Comparison of ENCODE assay signal across 1 cellular context in the genomic region with DNA sequence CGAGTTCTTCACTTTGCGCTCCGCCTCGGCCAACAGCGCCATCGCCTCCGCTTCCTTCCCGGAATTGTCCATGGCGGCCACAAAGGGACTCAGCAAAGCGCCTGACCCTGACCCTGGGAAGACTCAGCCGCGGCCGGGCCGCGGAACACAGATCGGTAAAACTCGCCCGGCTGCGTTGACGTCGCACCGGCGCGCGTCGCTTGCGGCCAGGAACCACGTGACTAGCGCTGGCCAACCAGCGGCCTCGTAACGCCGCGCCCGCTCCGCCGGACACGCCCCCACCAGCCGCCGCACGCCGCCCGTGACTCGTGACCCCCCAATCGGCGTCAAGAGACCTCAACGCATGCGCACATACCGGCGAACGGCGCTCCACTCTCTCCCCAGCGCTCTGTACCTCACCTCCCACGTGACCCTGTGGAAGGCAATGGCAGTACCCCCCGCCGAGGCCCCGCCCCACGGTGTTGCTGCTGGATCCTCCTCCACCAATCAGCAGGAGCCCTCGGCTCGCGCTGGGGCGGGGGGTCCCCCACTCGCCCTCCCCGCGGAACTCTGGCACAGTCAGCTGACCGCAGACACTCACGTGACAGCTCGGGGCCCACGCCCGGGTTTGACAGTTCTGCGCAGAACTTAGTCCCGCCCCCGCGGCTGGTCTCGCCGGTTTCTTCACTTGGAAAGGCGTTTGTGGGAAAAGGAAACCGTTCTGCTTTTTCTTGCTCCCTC.
A peak's percentile ranks its signal among the peaks of the same experiment; 100 is the strongest.
TF ChIP-seq lines count a peak whose summit lies in the region.

Gene NAPA (minus strand): TSS at position 195 of the 720 bp plus-strand sequence. CDS start 123 bp downstream, at position 72.

TF ChIP-seq in HepG2, 621 proteins besides CTCF, POLR2A, EP300 and RAD21 (continued from another document and continues in another):
- TF ChIP-seq YEATS4 (CRISPR knock-in tag; IDR thresholded peaks at IDR 0.05; ENCODE audit: borderline replicate concordance): peak; percentile 59; the same call in 1 of the 2 replicates
- 0 out of 2 replicates have a peak, but pooled peaks have one; percentile 41 for TF ChIP-seq HOXA9 (CRISPR knock-in tag; IDR thresholded peaks at IDR 0.05; ENCODE audit: borderline replicate concordance)
- no peak for TF ChIP-seq SMAD9 (CRISPR knock-in tag; IDR thresholded peaks at IDR 0.05)
- TF ChIP-seq NFKBIZ (CRISPR knock-in tag; IDR thresholded peaks at IDR 0.05): no peak
- no peak for TF ChIP-seq HMG20A (CRISPR knock-in tag; IDR thresholded peaks at IDR 0.05; ENCODE audit: borderline replicate concordance)
- peak; percentile 39; the same call in 1 of the 2 replicates for TF ChIP-seq ZMYM3 (CRISPR knock-in tag; IDR thresholded peaks at IDR 0.05)
- TF ChIP-seq ZNF20 (CRISPR knock-in tag; IDR thresholded peaks at IDR 0.05): no peak
- peak; percentile 67 for TF ChIP-seq KDM2A (CRISPR knock-in tag; IDR thresholded peaks at IDR 0.05; ENCODE audit: borderline replicate concordance, low read depth)
- no peak for TF ChIP-seq FOXJ3 (CRISPR knock-in tag; IDR thresholded peaks at IDR 0.05; ENCODE audit: borderline replicate concordance)
- no peak for TF ChIP-seq TOE1 (CRISPR knock-in tag; IDR thresholded peaks at IDR 0.05)
- no peak for TF ChIP-seq ZKSCAN1 (IDR thresholded peaks at IDR 0.05; ENCODE audit: low read length)
- TF ChIP-seq HOXA7 (CRISPR knock-in tag; IDR thresholded peaks at IDR 0.05): no peak
- no peak for TF ChIP-seq ZEB1 (IDR thresholded peaks at IDR 0.05; ENCODE audit: insufficient replicate concordance, low read depth)
- TF ChIP-seq ZNF253 (CRISPR knock-in tag; IDR thresholded peaks at IDR 0.05; ENCODE audit: borderline replicate concordance): no peak; the same call in 1 of the 2 replicates
- no peak for TF ChIP-seq TBP (CRISPR knock-in tag; IDR thresholded peaks at IDR 0.05)
- TF ChIP-seq TRIM22 (IDR thresholded peaks at IDR 0.05): no peak
- TF ChIP-seq ZKSCAN8 (CRISPR knock-in tag; IDR thresholded peaks at IDR 0.05; ENCODE audit: borderline replicate concordance): no peak
- no peak for TF ChIP-seq SSRP1 (CRISPR knock-in tag; IDR thresholded peaks at IDR 0.05)
- TF ChIP-seq ZNF569 (CRISPR knock-in tag; IDR thresholded peaks at IDR 0.05; ENCODE audit: borderline replicate concordance): no peak
- TF ChIP-seq, protein P1, sequence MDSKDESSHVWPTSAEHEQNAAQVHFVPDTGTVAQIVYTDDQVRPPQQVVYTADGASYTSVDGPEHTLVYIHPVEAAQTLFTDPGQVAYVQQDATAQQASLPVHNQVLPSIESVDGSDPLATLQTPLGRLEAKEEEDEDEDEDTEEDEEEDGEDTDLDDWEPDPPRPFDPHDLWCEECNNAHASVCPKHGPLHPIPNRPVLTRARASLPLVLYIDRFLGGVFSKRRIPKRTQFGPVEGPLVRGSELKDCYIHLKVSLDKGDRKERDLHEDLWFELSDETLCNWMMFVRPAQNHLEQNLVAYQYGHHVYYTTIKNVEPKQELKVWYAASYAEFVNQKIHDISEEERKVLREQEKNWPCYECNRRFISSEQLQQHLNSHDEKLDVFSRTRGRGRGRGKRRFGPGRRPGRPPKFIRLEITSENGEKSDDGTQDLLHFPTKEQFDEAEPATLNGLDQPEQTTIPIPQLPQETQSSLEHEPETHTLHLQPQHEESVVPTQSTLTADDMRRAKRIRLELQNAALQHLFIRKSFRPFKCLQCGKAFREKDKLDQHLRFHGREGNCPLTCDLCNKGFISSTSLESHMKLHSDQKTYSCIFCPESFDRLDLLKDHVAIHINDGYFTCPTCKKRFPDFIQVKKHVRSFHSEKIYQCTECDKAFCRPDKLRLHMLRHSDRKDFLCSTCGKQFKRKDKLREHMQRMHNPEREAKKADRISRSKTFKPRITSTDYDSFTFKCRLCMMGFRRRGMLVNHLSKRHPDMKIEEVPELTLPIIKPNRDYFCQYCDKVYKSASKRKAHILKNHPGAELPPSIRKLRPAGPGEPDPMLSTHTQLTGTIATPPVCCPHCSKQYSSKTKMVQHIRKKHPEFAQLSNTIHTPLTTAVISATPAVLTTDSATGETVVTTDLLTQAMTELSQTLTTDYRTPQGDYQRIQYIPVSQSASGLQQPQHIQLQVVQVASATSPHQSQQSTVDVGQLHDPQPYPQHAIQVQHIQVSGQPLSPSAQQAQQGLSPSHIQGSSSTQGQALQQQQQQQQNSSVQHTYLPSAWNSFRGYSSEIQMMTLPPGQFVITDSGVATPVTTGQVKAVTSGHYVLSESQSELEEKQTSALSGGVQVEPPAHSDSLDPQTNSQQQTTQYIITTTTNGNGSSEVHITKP (CRISPR knock-in tag; IDR thresholded peaks at IDR 0.05; ENCODE audit: low read depth): no peak
- no peak for TF ChIP-seq ZBTB7B (CRISPR knock-in tag; IDR thresholded peaks at IDR 0.05)
- no peak for TF ChIP-seq KLF6 (CRISPR knock-in tag; IDR thresholded peaks at IDR 0.05)
- TF ChIP-seq POGZ (CRISPR knock-in tag; IDR thresholded peaks at IDR 0.05): peak; percentile 64; the same call in 1 of the 2 replicates
- TF ChIP-seq NCOA1 (CRISPR knock-in tag; IDR thresholded peaks at IDR 0.05): no peak
- TF ChIP-seq ZNF451 (CRISPR knock-in tag; IDR thresholded peaks at IDR 0.05): no peak
- TF ChIP-seq BRF2 (CRISPR knock-in tag; IDR thresholded peaks at IDR 0.05): no peak
- TF ChIP-seq MXD1 (CRISPR knock-in tag; IDR thresholded peaks at IDR 0.05): peak; percentile 42; the same call in 1 of the 2 replicates
- no peak for TF ChIP-seq TAF15 (IDR thresholded peaks at IDR 0.05; ENCODE audit: low read depth, low read length, poor library complexity, severe bottlenecking)
- no peak for TF ChIP-seq TOPORS (CRISPR knock-in tag; IDR thresholded peaks at IDR 0.05)
- TF ChIP-seq, protein P2, sequence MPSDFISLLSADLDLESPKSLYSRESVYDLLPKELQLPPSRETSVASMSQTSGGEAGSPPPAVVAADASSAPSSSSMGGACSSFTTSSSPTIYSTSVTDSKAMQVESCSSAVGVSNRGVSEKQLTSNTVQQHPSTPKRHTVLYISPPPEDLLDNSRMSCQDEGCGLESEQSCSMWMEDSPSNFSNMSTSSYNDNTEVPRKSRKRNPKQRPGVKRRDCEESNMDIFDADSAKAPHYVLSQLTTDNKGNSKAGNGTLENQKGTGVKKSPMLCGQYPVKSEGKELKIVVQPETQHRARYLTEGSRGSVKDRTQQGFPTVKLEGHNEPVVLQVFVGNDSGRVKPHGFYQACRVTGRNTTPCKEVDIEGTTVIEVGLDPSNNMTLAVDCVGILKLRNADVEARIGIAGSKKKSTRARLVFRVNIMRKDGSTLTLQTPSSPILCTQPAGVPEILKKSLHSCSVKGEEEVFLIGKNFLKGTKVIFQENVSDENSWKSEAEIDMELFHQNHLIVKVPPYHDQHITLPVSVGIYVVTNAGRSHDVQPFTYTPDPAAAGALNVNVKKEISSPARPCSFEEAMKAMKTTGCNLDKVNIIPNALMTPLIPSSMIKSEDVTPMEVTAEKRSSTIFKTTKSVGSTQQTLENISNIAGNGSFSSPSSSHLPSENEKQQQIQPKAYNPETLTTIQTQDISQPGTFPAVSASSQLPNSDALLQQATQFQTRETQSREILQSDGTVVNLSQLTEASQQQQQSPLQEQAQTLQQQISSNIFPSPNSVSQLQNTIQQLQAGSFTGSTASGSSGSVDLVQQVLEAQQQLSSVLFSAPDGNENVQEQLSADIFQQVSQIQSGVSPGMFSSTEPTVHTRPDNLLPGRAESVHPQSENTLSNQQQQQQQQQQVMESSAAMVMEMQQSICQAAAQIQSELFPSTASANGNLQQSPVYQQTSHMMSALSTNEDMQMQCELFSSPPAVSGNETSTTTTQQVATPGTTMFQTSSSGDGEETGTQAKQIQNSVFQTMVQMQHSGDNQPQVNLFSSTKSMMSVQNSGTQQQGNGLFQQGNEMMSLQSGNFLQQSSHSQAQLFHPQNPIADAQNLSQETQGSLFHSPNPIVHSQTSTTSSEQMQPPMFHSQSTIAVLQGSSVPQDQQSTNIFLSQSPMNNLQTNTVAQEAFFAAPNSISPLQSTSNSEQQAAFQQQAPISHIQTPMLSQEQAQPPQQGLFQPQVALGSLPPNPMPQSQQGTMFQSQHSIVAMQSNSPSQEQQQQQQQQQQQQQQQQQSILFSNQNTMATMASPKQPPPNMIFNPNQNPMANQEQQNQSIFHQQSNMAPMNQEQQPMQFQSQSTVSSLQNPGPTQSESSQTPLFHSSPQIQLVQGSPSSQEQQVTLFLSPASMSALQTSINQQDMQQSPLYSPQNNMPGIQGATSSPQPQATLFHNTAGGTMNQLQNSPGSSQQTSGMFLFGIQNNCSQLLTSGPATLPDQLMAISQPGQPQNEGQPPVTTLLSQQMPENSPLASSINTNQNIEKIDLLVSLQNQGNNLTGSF (CRISPR knock-in tag; IDR thresholded peaks at IDR 0.05): no peak
- TF ChIP-seq ZNF281 (CRISPR knock-in tag; IDR thresholded peaks at IDR 0.05; ENCODE audit: borderline replicate concordance): peak; percentile 12; the same call in 1 of the 2 replicates
- 0 out of 2 replicates have a peak, but pooled peaks have one; percentile 12 for TF ChIP-seq ZNF567 (CRISPR knock-in tag; IDR thresholded peaks at IDR 0.05; ENCODE audit: borderline replicate concordance)
- no peak for TF ChIP-seq ZNF362 (CRISPR knock-in tag; IDR thresholded peaks at IDR 0.05; ENCODE audit: borderline replicate concordance)
- TF ChIP-seq CBX1 (IDR thresholded peaks at IDR 0.05; ENCODE audit: low read depth): no peak
- 0 out of 2 replicates have a peak, but pooled peaks have one; percentile 5 for TF ChIP-seq NR0B2 (CRISPR knock-in tag; IDR thresholded peaks at IDR 0.05)
- no peak for TF ChIP-seq KDM4B (CRISPR knock-in tag; IDR thresholded peaks at IDR 0.05)
- TF ChIP-seq RELA (CRISPR knock-in tag; IDR thresholded peaks at IDR 0.05): no peak
- TF ChIP-seq POLR2AphosphoS5 (IDR thresholded peaks at IDR 0.05; ENCODE audit: low read depth, low read length): peak; percentile 67
- TF ChIP-seq ZNF768 (CRISPR knock-in tag; IDR thresholded peaks at IDR 0.05): no peak
- TF ChIP-seq, protein P3, sequence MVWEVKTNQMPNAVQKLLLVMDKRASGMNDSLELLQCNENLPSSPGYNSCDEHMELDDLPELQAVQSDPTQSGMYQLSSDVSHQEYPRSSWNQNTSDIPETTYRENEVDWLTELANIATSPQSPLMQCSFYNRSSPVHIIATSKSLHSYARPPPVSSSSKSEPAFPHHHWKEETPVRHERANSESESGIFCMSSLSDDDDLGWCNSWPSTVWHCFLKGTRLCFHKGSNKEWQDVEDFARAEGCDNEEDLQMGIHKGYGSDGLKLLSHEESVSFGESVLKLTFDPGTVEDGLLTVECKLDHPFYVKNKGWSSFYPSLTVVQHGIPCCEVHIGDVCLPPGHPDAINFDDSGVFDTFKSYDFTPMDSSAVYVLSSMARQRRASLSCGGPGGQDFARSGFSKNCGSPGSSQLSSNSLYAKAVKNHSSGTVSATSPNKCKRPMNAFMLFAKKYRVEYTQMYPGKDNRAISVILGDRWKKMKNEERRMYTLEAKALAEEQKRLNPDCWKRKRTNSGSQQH (CRISPR knock-in tag; IDR thresholded peaks at IDR 0.05; ENCODE audit: low read depth): peak; percentile 64; the same call in 1 of the 2 replicates
